Comparison of ENCODE assay signal across 26 cellular contexts in genomic region chr6:160333841-160334240, GRCh38. TPM values are rescaled to one million over a fixed set of nuclear protein-coding genes. Genes with fewer than 3 reads are reported as not detected.
"Had no signal": no experiment of that assay in that cellular context is flagged by ENCODE, and none has a peak within 500 bp of the region (broad histone marks: within the 10 kb centered on the region; RNA-seq: fewer than 3 reads in every experiment).

No MANE protein-coding gene starts in this region.

- DNase-seq: activated CD4-positive, alpha-beta T cell treated with anti-CD3 and anti-CD28 coated beads for 48 hours; activated CD4-positive, alpha-beta T cell treated with anti-CD3 and anti-CD28 coated beads, Interleukin-2, amount 50 U/mL, for 48 hours; activated CD4-positive, CD25-positive, alpha-beta regulatory T cell treated with anti-CD3 and anti-CD28 coated beads, Interleukin-2, amount 50 U/mL, for 72 hours; activated CD8-positive, alpha-beta memory T cell treated with anti-CD3 and anti-CD28 coated beads, Interleukin-2, amount 10 ng/mL, durations not matched to agents 7 days and 5 days; activated effector memory CD4-positive, alpha-beta T cell treated with Interleukin-2 at 50 U/mL for 16 hours; activated naive CD4-positive, alpha-beta T cell; activated T-cell treated with anti-CD3 and anti-CD28 coated beads, Interleukin-2, amount 50 U/mL, for 24 hours; MV-4-11; NCI-H1092 treated with DMSO at 0.1 percent for 48 hours; NCI-H1417 treated with DMSO at 0.1 percent for 48 hours; NCI-H1694; NCI-H2081 treated with DMSO at 0.1 percent for 48 hours; NCI-H446; NCI-H524; Peyer's patch; Right ventricle myocardium superior had no signal

- H3K4me1 Mint-ChIP-seq: activated CD8-positive, alpha-beta memory T cell treated with anti-CD3 and anti-CD28 coated beads, Interleukin-2, amount 10 ng/mL, durations not matched to agents 7 days and 5 days; activated naive CD4-positive, alpha-beta T cell treated with anti-CD3 and anti-CD28 coated beads, Interleukin-2, amount 50 U/mL, for 24 hours had no signal

- H3K36me3 ChIP-seq: ascending aorta, cardiac muscle cell, Peyer's patch had no signal

- H3K27me3 ChIP-seq: ascending aorta, body of pancreas, cardiac muscle cell, Peyer's patch had no signal

- H3K4me3 Mint-ChIP-seq: activated CD8-positive, alpha-beta memory T cell treated with anti-CD3 and anti-CD28 coated beads, Interleukin-2, amount 10 ng/mL, durations not matched to agents 7 days and 5 days; activated naive CD4-positive, alpha-beta T cell treated with anti-CD3 and anti-CD28 coated beads, Interleukin-2, amount 50 U/mL, for 24 hours; activated T-cell treated with anti-CD3 and anti-CD28 coated beads, Interleukin-2, amount 50 U/mL, for 24 hours; activated T-helper 1 cell treated with anti-CD3 and anti-CD28 coated beads, Interleukin-12 subunit alpha, Interleukin-12 subunit beta, Interleukin-2, Interleukin-4 antibody, amounts not matched to agents 30 ng/mL and 10 ng/mL and 1 ng/mL, durations not matched to agents 14 hours and 24 hours and 36 hours; T-helper 1 cell treated with Interleukin-12 subunit alpha and Interleukin-12 subunit beta and Interleukin-4 antibody, amounts not matched to agents 30 μg/mL and 1 μg/mL, for 36 hours; WTC11 had no signal

- H3K27ac ChIP-seq: ascending aorta, body of pancreas, cardiac muscle cell, KMS-11, Peyer's patch, RWPE1 had no signal

- H3K9me3 ChIP-seq: ascending aorta, body of pancreas, Peyer's patch had no signal

- H3K4me1 ChIP-seq: body of pancreas, Peyer's patch had no signal

- ATAC-seq: activated CD8-positive, alpha-beta memory T cell treated with anti-CD3 and anti-CD28 coated beads, Interleukin-2, amount 10 ng/mL, durations not matched to agents 7 days and 5 days; body of pancreas; WTC11 had no signal

- H3K27ac Mint-ChIP-seq: activated CD8-positive, alpha-beta memory T cell treated with anti-CD3 and anti-CD28 coated beads, Interleukin-2, amount 10 ng/mL, durations not matched to agents 7 days and 5 days; activated T-cell treated with anti-CD3 and anti-CD28 coated beads, Interleukin-2, amount 50 U/mL, for 24 hours; activated T-helper 1 cell treated with anti-CD3 and anti-CD28 coated beads, Interleukin-12 subunit alpha, Interleukin-12 subunit beta, Interleukin-2, Interleukin-4 antibody, amounts not matched to agents 30 ng/mL and 10 ng/mL and 1 ng/mL, durations not matched to agents 14 hours and 24 hours and 36 hours; T-helper 1 cell treated with Interleukin-12 subunit alpha and Interleukin-12 subunit beta and Interleukin-4 antibody, amounts not matched to agents 30 μg/mL and 1 μg/mL, for 36 hours; WTC11 had no signal

- H3K9me3 Mint-ChIP-seq: activated naive CD4-positive, alpha-beta T cell treated with anti-CD3 and anti-CD28 coated beads, Interleukin-2, amount 50 U/mL, for 24 hours; activated T-cell treated with anti-CD3 and anti-CD28 coated beads, Interleukin-2, amount 50 U/mL, for 24 hours; activated T-helper 1 cell treated with anti-CD3 and anti-CD28 coated beads, Interleukin-12 subunit alpha, Interleukin-12 subunit beta, Interleukin-2, Interleukin-4 antibody, amounts not matched to agents 30 ng/mL and 10 ng/mL and 1 ng/mL, durations not matched to agents 14 hours and 24 hours and 36 hours; T-helper 1 cell treated with Interleukin-12 subunit alpha and Interleukin-12 subunit beta and Interleukin-4 antibody, amounts not matched to agents 30 μg/mL and 1 μg/mL, for 36 hours had no signal

- H3K4me3 ChIP-seq: ascending aorta, body of pancreas, cardiac muscle cell, Peyer's patch had no signal

- H3K36me3 Mint-ChIP-seq: activated CD8-positive, alpha-beta memory T cell treated with anti-CD3 and anti-CD28 coated beads, Interleukin-2, amount 10 ng/mL, durations not matched to agents 7 days and 5 days; activated naive CD4-positive, alpha-beta T cell treated with anti-CD3 and anti-CD28 coated beads, Interleukin-2, amount 50 U/mL, for 24 hours; WTC11 had no signal

RNA-seq across cellular contexts. Expression of gene SLC22A3, which starts 14.3 kb away (rescaled TPM):
- total RNA-seq: activated CD8-positive, alpha-beta memory T cell treated with anti-CD3 and anti-CD28 coated beads, Interleukin-2, amount 10 ng/mL, durations not matched to agents 7 days and 5 days; activated T-helper 1 cell treated with anti-CD3 and anti-CD28 coated beads, Interleukin-12 subunit alpha, Interleukin-12 subunit beta, Interleukin-2, Interleukin-4 antibody, amounts not matched to agents 30 ng/mL and 10 ng/mL and 1 ng/mL, durations not matched to agents 14 hours and 24 hours and 36 hours; SK-MEL-5 had no signal
